ENCODE assay signal across 8 cellular contexts in the genomic region with DNA sequence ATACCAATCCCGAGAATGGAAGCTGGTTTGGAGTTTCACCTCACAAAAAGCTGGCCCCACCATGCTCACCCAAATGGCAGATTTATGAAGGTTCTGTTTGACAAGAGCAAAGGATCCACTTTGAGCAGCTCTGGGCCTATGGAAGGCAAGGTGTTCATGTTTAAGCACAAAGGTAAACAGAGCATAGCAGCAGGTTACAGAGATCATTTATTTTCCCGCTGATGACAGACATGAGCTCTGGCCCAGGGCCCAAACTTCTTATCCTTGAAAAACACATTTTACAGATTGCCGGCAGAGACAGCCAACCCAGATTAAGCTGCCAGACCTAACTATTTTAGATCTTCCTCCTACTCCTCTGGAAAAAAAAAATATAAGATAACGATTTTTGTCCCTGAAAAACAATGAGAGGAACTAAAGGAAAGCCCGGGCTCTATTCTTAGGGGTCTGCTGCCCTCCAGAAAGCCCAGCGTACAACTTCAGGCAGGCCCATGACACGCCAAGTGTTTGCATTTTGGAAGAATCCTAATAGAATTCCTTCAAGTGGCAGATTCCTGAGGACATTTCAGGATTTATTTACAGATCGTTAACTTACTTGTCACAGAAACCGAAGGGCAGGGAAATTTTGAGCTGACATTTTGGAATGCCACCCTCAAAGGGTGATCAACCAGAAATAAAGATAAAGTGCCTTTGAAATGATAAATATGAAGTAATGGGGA. TPM values are rescaled to one million over a fixed set of nuclear protein-coding genes. Genes with fewer than 3 reads are reported as not detected.
A peak's percentile ranks its signal among the peaks of the same experiment; 100 is the strongest.
DNase-seq lines count a peak whose midpoint lies in the region; ATAC-seq, FAIRE-seq and TF ChIP-seq lines count a peak whose summit lies in the region.

No MANE protein-coding gene starts in this region.

- H3K27ac ChIP-seq in CD8-positive, alpha-beta T cell (ENCODE audit: low read depth, low read length) = peak overlapping the region; percentile 33
- H3K27ac ChIP-seq in OCI-LY1 (ENCODE audit: low read depth, low read length, poor library complexity, severe bottlenecking) (peak overlapping the region; percentile 99), endothelial cell of umbilical vein (ENCODE audit: insufficient read depth, low read depth, low read length) (peak overlapping the region; percentile 60), small intestine (ENCODE audit: low read depth in 1 of 2, low read length in 1 of 2) (peak overlapping the region; percentile 58 to 89)

- no peaks in the 10 kb centered on the region for H3K9me3 ChIP-seq in CD8-positive, alpha-beta T cell (ENCODE audit: low read length)
- H3K9me3 ChIP-seq in OCI-LY1 (ENCODE audit: low read length) = no peaks in the 10 kb centered on the region
- H3K9me3 ChIP-seq in endothelial cell of umbilical vein (replicated peaks; ENCODE audit: control insufficient read depth, insufficient read depth, low read length) = no peaks in the 10 kb centered on the region
- H3K9me3 ChIP-seq in small intestine (ENCODE audit: control insufficient read depth, low read depth) = no peaks in the 10 kb centered on the region

- 26 to 38% (median 30%) methylated on average over 9 of the region's 9 CpGs for WGBS in small intestine, 3 donors

- no peaks in the 10 kb centered on the region for H3K9me1 ChIP-seq in endothelial cell of umbilical vein (replicated peaks; ENCODE audit: control insufficient read depth, extremely low read depth, insufficient read depth, low read length)

- no peak for TF ChIP-seq CTCF in CD8-positive, alpha-beta T cell (IDR thresholded peaks at IDR 0.05)
- TF ChIP-seq CTCF in OCI-LY1 (IDR thresholded peaks at IDR 0.05; ENCODE audit: low read length) = no peak
- no peak for TF ChIP-seq CTCF in endothelial cell of umbilical vein (IDR thresholded peaks at IDR 0.05; ENCODE audit: extremely low read depth in 1 of 2, insufficient read depth in 1 of 2, low read depth in 1 of 2, low read length in 2 of 2)
- no peak for TF ChIP-seq CTCF in chondrocyte (IDR thresholded peaks at IDR 0.05)

- H3K9me2 ChIP-seq in OCI-LY1 (ENCODE audit: low read depth, low read length) = no peaks in the 10 kb centered on the region

- H3K4me3 ChIP-seq in CD8-positive, alpha-beta T cell (ENCODE audit: low read depth, low read length) = no peak overlapping the region
- peak overlapping the region; percentile 60 for H3K4me3 ChIP-seq in OCI-LY1 (ENCODE audit: low read depth, low read length, poor library complexity, severe bottlenecking)
- H3K4me3 ChIP-seq in endothelial cell of umbilical vein (replicated peaks in 1 of 3; ENCODE audit: insufficient read depth in 1 of 3, low read depth in 1 of 3, low read length in 3 of 3) = no peak overlapping the region
- no peak overlapping the region for H3K4me3 ChIP-seq in small intestine (ENCODE audit: low read depth in 1 of 2, low read length in 2 of 2)

- peak overlapping the region; percentile 78 for H3K4me3 Mint-ChIP-seq in CD8-positive, alpha-beta T cell
- H3K4me3 Mint-ChIP-seq in chondrocyte (ENCODE audit: unreplicated experiment) = no peak overlapping the region

- H3K4me2 ChIP-seq in OCI-LY1 (ENCODE audit: low read length) (peak overlapping the region; percentile 89), endothelial cell of umbilical vein (ENCODE audit: insufficient read depth, low read length) (peak overlapping the region; percentile 3)

- no peak for DNase-seq in CD8-positive, alpha-beta T cell
- DNase-seq in endothelial cell of umbilical vein (ENCODE audit: low read depth, low spot score) = peak; percentile 96
- DNase-seq in small intestine = peak; percentile 63
- no peak for DNase-seq in ureter (ENCODE audit: low spot score)
- no peak for DNase-seq in chondrocyte (ENCODE audit: low spot score)
- no peak for DNase-seq in NOMO-1 treated with dmso at 0.1 percent for 144 hours (lab: John Stamatoyannopoulos, UW; ENCODE audit: unreplicated experiment)

- CTCF ChIA-PET in CD8-positive, alpha-beta T cell (lab: Charles Lee) = interaction anchor here (0.6 to 5.8 kb wide), 9 partner anchors 11 to 463 kb away, joined by 3 to 51 read pairs (median 5); no protein-coding TSS in a partner anchor
- CTCF ChIA-PET in endothelial cell of umbilical vein (lab: Charles Lee) = interaction anchor here (0.6 to 2.6 kb wide), 12 partner anchors 10 to 100 kb away, joined by 3 to 21 read pairs (median 4); partner anchors contain the start of gene SYPL1

- no peaks in the 10 kb centered on the region for H3K36me3 ChIP-seq in CD8-positive, alpha-beta T cell (ENCODE audit: insufficient read depth, low read length)
- H3K36me3 ChIP-seq in OCI-LY1 (ENCODE audit: insufficient read depth, low read length) (no peaks in the 10 kb centered on the region), endothelial cell of umbilical vein (ENCODE audit: control insufficient read depth in 2 of 2, extremely low read depth in 1 of 2, insufficient read depth in 2 of 2, low read length in 2 of 2) (no peaks in the 10 kb centered on the region), small intestine (ENCODE audit: control insufficient read depth in 2 of 2, insufficient read depth in 2 of 2, low read length in 2 of 2) (no peaks in the 10 kb centered on the region)

- peaks cover 23% of the 10 kb centered on the region for H3F3A ChIP-seq in OCI-LY1 (ENCODE audit: insufficient read depth, low read length)

- H3K9ac ChIP-seq in OCI-LY1 (ENCODE audit: low read length) (peak overlapping the region; percentile 92), endothelial cell of umbilical vein (replicated peaks; ENCODE audit: extremely low read depth, insufficient read depth, low read length) (peak overlapping the region; percentile 19)

- peak; percentile 84 for FAIRE-seq in endothelial cell of umbilical vein (lab: Jason Lieb, UNC)
- no peak for FAIRE-seq in small intestine (lab: Jason Lieb, UNC)

- H3K4me1 Mint-ChIP-seq in CD8-positive, alpha-beta T cell (ENCODE audit: low read depth) = peaks cover 72% of the 10 kb centered on the region
- peaks cover 17% of the 10 kb centered on the region for H3K4me1 Mint-ChIP-seq in chondrocyte (ENCODE audit: low read depth)

- peak; percentile 6 for ATAC-seq in CD8-positive, alpha-beta T cell
- peak; percentile 2 for ATAC-seq in HG02943 (IDR thresholded peaks at IDR 0.05; ENCODE audit: low read depth, unreplicated experiment)

- H3K79me2 ChIP-seq in OCI-LY1 (ENCODE audit: insufficient read depth, low read length) = no peaks in the 10 kb centered on the region
- no peaks in the 10 kb centered on the region for H3K79me2 ChIP-seq in endothelial cell of umbilical vein (ENCODE audit: control insufficient read depth, insufficient read depth, low read length)

- no peaks in the 10 kb centered on the region for H3K27me3 ChIP-seq in CD8-positive, alpha-beta T cell (ENCODE audit: insufficient read depth, low read length)
- H3K27me3 ChIP-seq in OCI-LY1 (ENCODE audit: insufficient read depth, low read length) (no peaks in the 10 kb centered on the region), endothelial cell of umbilical vein (ENCODE audit: control insufficient read depth in 2 of 2, insufficient read depth in 2 of 2, low read length in 2 of 2) (no peaks in the 10 kb centered on the region), small intestine (ENCODE audit: control insufficient read depth in 2 of 2, insufficient read depth in 2 of 2, low read length in 2 of 2) (no peaks in the 10 kb centered on the region)

- TF ChIP-seq POLR2A in endothelial cell of umbilical vein (IDR thresholded peaks at IDR 0.05; ENCODE audit: low read depth, low read length) = no peak

- no TSS peak for BruUV-seq in endothelial cell of umbilical vein (replicated peaks; lab: Mats Ljungman, UMichigan)

- H2AFZ ChIP-seq in OCI-LY1 (ENCODE audit: low read length) (no peak overlapping the region), endothelial cell of umbilical vein (ENCODE audit: low read depth, low read length) (peak overlapping the region; percentile 65)

- dilution Hi-C loops in endothelial cell of umbilical vein (cut with MboI; ENCODE audit: extremely low pct_ligation_motif_present, low sequenced_read_pairs) = loop anchor here (25.0 kb wide), 1 partner anchor 90 kb away; no protein-coding TSS in a partner anchor

- no peaks in the 10 kb centered on the region for H3K36me3 Mint-ChIP-seq in CD8-positive, alpha-beta T cell
- no peaks in the 10 kb centered on the region for H3K36me3 Mint-ChIP-seq in chondrocyte (ENCODE audit: low read depth)

- H3K4me1 ChIP-seq in CD8-positive, alpha-beta T cell (ENCODE audit: insufficient read depth, low read length) = peaks cover 37% of the 10 kb centered on the region
- H3K4me1 ChIP-seq in OCI-LY1 (ENCODE audit: insufficient read depth, low read length, severe bottlenecking) (peaks cover 92% of the 10 kb centered on the region), endothelial cell of umbilical vein (ENCODE audit: control insufficient read depth, extremely low read depth, insufficient read depth, low read length) (peaks cover 20% of the 10 kb centered on the region), small intestine (ENCODE audit: control insufficient read depth in 2 of 2, insufficient read depth in 1 of 2, low read depth in 1 of 2, low read length in 1 of 2) (peaks cover 3 to 6% of the 10 kb centered on the region in 2 donors)

- no peaks in the 10 kb centered on the region for H4K20me1 ChIP-seq in OCI-LY1 (ENCODE audit: insufficient read depth, low read length)
- H4K20me1 ChIP-seq in endothelial cell of umbilical vein (replicated peaks; ENCODE audit: control insufficient read depth, extremely low read depth, insufficient read depth, low read length) = no peaks in the 10 kb centered on the region

- no peaks in the 10 kb centered on the region for H3K9me3 Mint-ChIP-seq in CD8-positive, alpha-beta T cell
- H3K9me3 Mint-ChIP-seq in chondrocyte (ENCODE audit: low read depth) = no peaks in the 10 kb centered on the region

- POLR2A ChIA-PET in CD8-positive, alpha-beta T cell (lab: Charles Lee) = interaction anchor here (0.5 to 2.9 kb wide), 16 partner anchors 9 to 1096 kb away, joined by 3 to 50 read pairs (median 3); partner anchors contain the start of genes HBP1, RINT1 and SYPL1
- POLR2A ChIA-PET in endothelial cell of umbilical vein (lab: Charles Lee) = interaction anchor here (1.0 to 1.7 kb wide), 3 partner anchors 27 to 213 kb away, joined by 3 to 7 read pairs (median 3); partner anchors contain the start of genes NAMPT and SYPL1

- H3K27me3 Mint-ChIP-seq in CD8-positive, alpha-beta T cell (ENCODE audit: low read depth) = no peaks in the 10 kb centered on the region
- H3K27me3 Mint-ChIP-seq in chondrocyte (ENCODE audit: low read depth) = no peaks in the 10 kb centered on the region

- intact Hi-C loops in CD8-positive, alpha-beta T cell (cut with DNase I, micrococcal nuclease) = loop anchor here (1.0 to 5.0 kb wide), 4 partner anchors 15 to 41 kb away; partner anchors contain the start of gene SYPL1 (in 2 of the 2)
- intact Hi-C loops in endothelial cell of umbilical vein (cut with micrococcal nuclease) = no loop called here

- H3K27ac Mint-ChIP-seq in CD8-positive, alpha-beta T cell = peak overlapping the region; percentile 97
- H3K27ac Mint-ChIP-seq in chondrocyte (ENCODE audit: unreplicated experiment) = no peak overlapping the region

RNA-seq across cellular contexts. Expression of gene SYPL1, which starts 40.0 kb away (rescaled TPM):
- total RNA-seq in CD8-positive, alpha-beta T cell = 10 to 100 TPM; 50.0 to 51.2 TPM
- total RNA-seq in endothelial cell of umbilical vein = 66.6 and 67.1 TPM in 2 replicates
- polyA plus RNA-seq in endothelial cell of umbilical vein = 51.2 and 59.8 TPM in 2 replicates
- 50.5 and 51.5 TPM in 2 replicates for polyA plus RNA-seq in endothelial cell of umbilical vein (2011; cell fraction: cytosol; rRNA removed)
- 19.3 and 27.3 TPM in 2 replicates for polyA plus RNA-seq in endothelial cell of umbilical vein (2011; cell fraction: nucleus; rRNA removed)
- 57.2 and 78.4 TPM in 2 replicates for polyA plus RNA-seq in endothelial cell of umbilical vein (2012)
- 65.1 and 75.2 TPM in 2 replicates for polyA minus RNA-seq in endothelial cell of umbilical vein
- polyA minus RNA-seq in endothelial cell of umbilical vein (2011; cell fraction: cytosol; rRNA and poly(A)+ RNA removed) = 17.4 TPM
- 17.0 and 28.4 TPM in 2 replicates for polyA minus RNA-seq in endothelial cell of umbilical vein (2011; cell fraction: nucleus; rRNA and poly(A)+ RNA removed)
- polyA plus RNA-seq in small intestine = 10 to 100 TPM; 21.0 to 94.2 (median 35.9) TPM
- total RNA-seq in ureter = 169 TPM
- 53.9 to 75.7 TPM (median 71.8 TPM) in 3 replicates for total RNA-seq in chondrocyte

Comparison
In these comparisons a context has a peak if more than half of its experiments do, and no peak if none do; other contexts are left out.
1. DNase-seq: peak in endothelial cell of umbilical vein (single experiment) and small intestine (single experiment); none in CD8-positive, alpha-beta T cell (0 of 7), ureter (single experiment), chondrocyte (single experiment) and NOMO-1 treated with dmso at 0.1 percent for 144 hours (single experiment).
2. H3K27ac ChIP-seq: peak in every context shown above with its lines; median percentile 99 in OCI-LY1; 74 in small intestine; 60 in endothelial cell of umbilical vein; 33 in CD8-positive, alpha-beta T cell.